24 cellular contexts compared by ENCODE assay signal in the genomic region with DNA sequence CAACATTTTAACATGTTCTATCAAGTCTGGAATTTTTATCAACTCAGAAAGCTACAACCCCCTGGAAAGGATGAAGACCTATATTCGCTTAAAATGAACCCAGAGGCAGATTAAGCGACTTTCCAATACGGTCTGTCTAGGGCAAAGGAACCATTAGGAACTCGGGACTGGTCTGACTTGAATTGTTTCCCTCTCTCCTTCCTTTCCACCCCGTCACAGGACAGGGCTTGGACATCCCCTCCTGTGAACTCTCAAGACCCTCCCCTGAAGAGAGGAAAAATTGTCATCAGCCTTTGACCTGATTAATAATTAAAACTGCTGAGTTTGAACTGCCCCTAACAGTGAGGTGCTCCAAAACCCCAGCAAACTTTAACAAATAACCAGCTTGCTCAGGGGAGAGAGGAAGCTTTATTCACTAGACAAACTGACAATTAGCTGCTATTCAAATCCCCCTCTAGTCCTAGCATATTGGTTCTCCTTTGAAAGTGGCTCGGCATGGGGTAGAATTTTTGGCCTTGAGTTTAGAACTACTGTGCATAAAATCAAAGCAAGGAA. TPM values are rescaled to one million over a fixed set of nuclear protein-coding genes. Genes with fewer than 3 reads are reported as not detected.
DNase-seq lines count a peak whose midpoint lies in the region; ATAC-seq, FAIRE-seq and TF ChIP-seq lines count a peak whose summit lies in the region.
"Had no signal": no experiment of that assay in that cellular context is flagged by ENCODE, and none has a peak within 500 bp of the region (broad histone marks: within the 10 kb centered on the region; RNA-seq: fewer than 3 reads in every experiment).

No MANE protein-coding gene starts in this region.

- ATAC-seq in stimulated activated effector memory CD8-positive, alpha-beta T cell treated with anti-CD3 and anti-CD28 coated beads, Interleukin-12 subunit alpha, Interleukin-12 subunit beta, amount 100 ng/mL, for 72 hours, result no peak
- no peak for ATAC-seq in HG03378 (IDR thresholded peaks at IDR 0.05; ENCODE audit: unreplicated experiment)
- no peak for ATAC-seq in HG03565 (IDR thresholded peaks at IDR 0.05; ENCODE audit: unreplicated experiment)
- ATAC-seq: activated naive CD4-positive, alpha-beta T cell treated with anti-CD3 and anti-CD28 coated beads, Interleukin-2, amount 50 U/mL, for 72 hours; activated T-cell treated with anti-CD3 and anti-CD28 coated beads, Interleukin-2, amount 50 U/mL, for 72 hours; gastroesophageal sphincter; upper lobe of right lung had no signal

- H3K27me3 ChIP-seq in mammary epithelial cell (ENCODE audit: insufficient read depth, low read length) (peaks cover under 1% of the 10 kb centered on the region), astrocyte (ENCODE audit: insufficient read depth, low read length) (no peaks in the 10 kb centered on the region)
- H3K27me3 ChIP-seq: BLaER1 treated with 17β-estradiol and CSF1 and Interleukin-3, amounts not matched to agents 10 nM and 100 nM had no signal

- no peak for TF ChIP-seq CTCF in MCF 10A (IDR thresholded peaks at IDR 0.05; ENCODE audit: unreplicated experiment)
- no peak for TF ChIP-seq CTCF in mammary epithelial cell (conservative IDR thresholded peaks at IDR 0.05 in 1 of 2, IDR thresholded peaks at IDR 0.05 in 1 of 2; ENCODE audit: extremely low read depth in 1 of 2, insufficient read depth in 1 of 2, low read depth in 1 of 2, low read length in 2 of 2)
- no peak for TF ChIP-seq CTCF in astrocyte (IDR thresholded peaks at IDR 0.05; ENCODE audit: insufficient read depth, low read depth, low read length)

- H3K4me3 Mint-ChIP-seq in MCF 10A (ENCODE audit: unreplicated experiment), result no peak overlapping the region
- H3K4me3 Mint-ChIP-seq in astrocyte (ENCODE audit: unreplicated experiment), result peak overlapping the region; percentile 18
- H3K4me3 Mint-ChIP-seq in stimulated activated effector memory CD8-positive, alpha-beta T cell treated with anti-CD3 and anti-CD28 coated beads, Interleukin-12 subunit alpha, Interleukin-12 subunit beta, amount 100 ng/mL, for 72 hours, result no peak overlapping the region
- H3K4me3 Mint-ChIP-seq: activated CD4-positive, alpha-beta memory T cell treated with anti-CD3 and anti-CD28 coated beads, Interleukin-2, amount 10 ng/mL, durations not matched to agents 7 days and 5 days; activated T-cell treated with anti-CD3 and anti-CD28 coated beads, Interleukin-2, amount 50 U/mL, for 72 hours; T-helper 1 cell treated with Interleukin-12 subunit alpha and Interleukin-12 subunit beta and Interleukin-4 antibody, amounts not matched to agents 30 μg/mL and 1 μg/mL, for 36 hours had no signal

- H3K36me3 ChIP-seq in mammary epithelial cell (ENCODE audit: insufficient read depth, low read length) (no peaks in the 10 kb centered on the region), astrocyte (ENCODE audit: insufficient read depth, low read length) (no peaks in the 10 kb centered on the region)
- H3K36me3 ChIP-seq: BLaER1 treated with 17β-estradiol and CSF1 and Interleukin-3, amounts not matched to agents 10 nM and 100 nM; gastroesophageal sphincter; upper lobe of right lung had no signal

- no peak for FAIRE-seq in astrocyte (lab: Jason Lieb, UNC)
- FAIRE-seq: colon had no signal

- no peaks in the 10 kb centered on the region for H3K27me3 Mint-ChIP-seq in MCF 10A (ENCODE audit: insufficient read depth, unreplicated experiment)
- peaks cover 22% of the 10 kb centered on the region for H3K27me3 Mint-ChIP-seq in astrocyte (ENCODE audit: low read depth, unreplicated experiment)

- no peak overlapping the region for H3K4me2 ChIP-seq in mammary epithelial cell (ENCODE audit: insufficient read depth, low read depth, low read length)
- H3K4me2 ChIP-seq in astrocyte (ENCODE audit: low read length), result peak overlapping the region; percentile 79
- H3K4me2 ChIP-seq: BLaER1 treated with 17β-estradiol and CSF1 and Interleukin-3, amounts not matched to agents 10 nM and 100 nM had no signal

- WGBS in mammary epithelial cell (ENCODE audit: low coverage, missing lambda C conversion rate), result 66% methylated on average over 6 of the region's 6 CpGs

- H3K79me2 ChIP-seq in mammary epithelial cell (ENCODE audit: insufficient read depth, low read length), result no peaks in the 10 kb centered on the region
- H3K79me2 ChIP-seq in astrocyte (ENCODE audit: insufficient read depth, low read length), result no peaks in the 10 kb centered on the region

- H2AFZ ChIP-seq in mammary epithelial cell (ENCODE audit: low read depth, low read length) (no peak overlapping the region), astrocyte (ENCODE audit: low read depth, low read length) (no peak overlapping the region)

- DNase-seq in MCF 10A (ENCODE audit: unreplicated experiment) (no peak), mammary epithelial cell (no peak), astrocyte (ENCODE audit: low read depth) (no peak), iPS-NIHi7 (ENCODE audit: extremely low spot score) (peak; percentile 4)
- DNase-seq in stimulated activated effector memory CD8-positive, alpha-beta T cell treated with anti-CD3 and anti-CD28 coated beads, Interleukin-12 subunit alpha, Interleukin-12 subunit beta, amount 100 ng/mL, for 72 hours (ENCODE audit: low spot score in 2 of 2), result no peak
- no peak for DNase-seq in stimulated activated CD4-positive, alpha-beta T cell treated with anti-CD3 and anti-CD28 coated beads, Interleukin-15, amount 100 ng/mL, for 24 hours
- DNase-seq: activated T-cell treated with anti-CD3 and anti-CD28 coated beads, Interleukin-2, amount 50 U/mL, for 72 hours; naive B cell; NCI-H1436 treated with DMSO at 0.1 percent for 48 hours; NCI-H2171; NCI-H69; posterior cingulate gyrus; SHP77 treated with DMSO at 0.1 percent for 48 hours; stimulated activated CD4-positive, alpha-beta T cell treated with anti-CD3 and anti-CD28 coated beads, Interleukin-4, amount 100 ng/mL, for 1 hour; upper lobe of right lung had no signal

- H3K27ac Mint-ChIP-seq in MCF 10A (ENCODE audit: low read depth, unreplicated experiment), result peak overlapping the region; percentile 2
- H3K27ac Mint-ChIP-seq in astrocyte (ENCODE audit: unreplicated experiment), result no peak overlapping the region
- H3K27ac Mint-ChIP-seq in stimulated activated effector memory CD8-positive, alpha-beta T cell treated with anti-CD3 and anti-CD28 coated beads, Interleukin-12 subunit alpha, Interleukin-12 subunit beta, amount 100 ng/mL, for 72 hours, result peak overlapping the region; percentile 29
- H3K27ac Mint-ChIP-seq: activated CD4-positive, alpha-beta memory T cell treated with anti-CD3 and anti-CD28 coated beads, Interleukin-2, amount 10 ng/mL, durations not matched to agents 7 days and 5 days; activated naive CD4-positive, alpha-beta T cell treated with anti-CD3 and anti-CD28 coated beads, Interleukin-2, amount 50 U/mL, for 72 hours; activated T-cell treated with anti-CD3 and anti-CD28 coated beads, Interleukin-2, amount 50 U/mL, for 72 hours; T-helper 1 cell treated with Interleukin-12 subunit alpha and Interleukin-12 subunit beta and Interleukin-4 antibody, amounts not matched to agents 30 μg/mL and 1 μg/mL, for 36 hours had no signal

- H3K27ac ChIP-seq in mammary epithelial cell (ENCODE audit: insufficient read depth, low read depth, low read length) (no peak overlapping the region), astrocyte (ENCODE audit: low read depth, low read length) (peak overlapping the region; percentile 86)
- H3K27ac ChIP-seq: BLaER1 treated with 17β-estradiol and CSF1 and Interleukin-3, amounts not matched to agents 10 nM and 100 nM; gastroesophageal sphincter; upper lobe of right lung; VCaP had no signal

- no peaks in the 10 kb centered on the region for H3K9me3 ChIP-seq in mammary epithelial cell (replicated peaks; ENCODE audit: insufficient read depth, low read length)
- H3K9me3 ChIP-seq in astrocyte (ENCODE audit: insufficient read depth, low read depth, low read length), result no peaks in the 10 kb centered on the region
- H3K9me3 ChIP-seq: BLaER1 treated with 17β-estradiol and CSF1 and Interleukin-3, amounts not matched to agents 10 nM and 100 nM; gastroesophageal sphincter; upper lobe of right lung had no signal

- H4K20me1 ChIP-seq in mammary epithelial cell (ENCODE audit: insufficient read depth, low read length) (no peaks in the 10 kb centered on the region), astrocyte (ENCODE audit: insufficient read depth, low read length) (no peaks in the 10 kb centered on the region)
- H4K20me1 ChIP-seq: BLaER1 treated with 17β-estradiol and CSF1 and Interleukin-3, amounts not matched to agents 10 nM and 100 nM had no signal

- CTCF ChIA-PET in MCF 10A (lab: Yijun Ruan, JAX), result no interaction called here
- CTCF ChIA-PET in mammary epithelial cell (lab: Charles Lee; ENCODE audit: low non-redundant PET), result interaction anchor here (0.6 kb wide), 1 partner anchor 595 kb away, joined by 16 read pairs; no protein-coding TSS in a partner anchor

- dilution Hi-C loops in mammary epithelial cell (cut with HindIII; ENCODE audit: low sequenced_read_pairs), result loop anchor here (25.0 kb wide), 1 partner anchor 553 kb away; the partner anchor contains the start of genes PKD2L1 and SCD

- H3K4me3 ChIP-seq in mammary epithelial cell (replicated peaks in 1 of 3; ENCODE audit: insufficient read depth in 1 of 3, low read depth in 2 of 3, low read length in 3 of 3) (no peak overlapping the region), astrocyte (ENCODE audit: insufficient read depth, low read depth, low read length) (peak overlapping the region; percentile 40)
- H3K4me3 ChIP-seq: BLaER1 treated with 17β-estradiol and CSF1 and Interleukin-3, amounts not matched to agents 10 nM and 100 nM; gastroesophageal sphincter; upper lobe of right lung had no signal

- H3K4me1 Mint-ChIP-seq in MCF 10A (ENCODE audit: insufficient read depth, unreplicated experiment), result peaks cover 12% of the 10 kb centered on the region
- peaks cover 18% of the 10 kb centered on the region for H3K4me1 Mint-ChIP-seq in astrocyte (ENCODE audit: low read depth, unreplicated experiment)
- no peaks in the 10 kb centered on the region for H3K4me1 Mint-ChIP-seq in stimulated activated effector memory CD8-positive, alpha-beta T cell treated with anti-CD3 and anti-CD28 coated beads, Interleukin-12 subunit alpha, Interleukin-12 subunit beta, amount 100 ng/mL, for 72 hours
- H3K4me1 Mint-ChIP-seq: activated CD4-positive, alpha-beta memory T cell treated with anti-CD3 and anti-CD28 coated beads, Interleukin-2, amount 10 ng/mL, durations not matched to agents 7 days and 5 days had no signal

- BruUV-seq in MCF 10A (replicated peaks; lab: Mats Ljungman, UMichigan) (no TSS peak), mammary epithelial cell (replicated peaks; lab: Mats Ljungman, UMichigan) (no TSS peak)

- H3K9me3 Mint-ChIP-seq in MCF 10A (ENCODE audit: unreplicated experiment) (no peaks in the 10 kb centered on the region), astrocyte (ENCODE audit: unreplicated experiment) (no peaks in the 10 kb centered on the region)
- H3K9me3 Mint-ChIP-seq in stimulated activated effector memory CD8-positive, alpha-beta T cell treated with anti-CD3 and anti-CD28 coated beads, Interleukin-12 subunit alpha, Interleukin-12 subunit beta, amount 100 ng/mL, for 72 hours, result no peaks in the 10 kb centered on the region
- H3K9me3 Mint-ChIP-seq: activated CD4-positive, alpha-beta memory T cell treated with anti-CD3 and anti-CD28 coated beads, Interleukin-2, amount 10 ng/mL, durations not matched to agents 7 days and 5 days; activated naive CD4-positive, alpha-beta T cell treated with anti-CD3 and anti-CD28 coated beads, Interleukin-2, amount 50 U/mL, for 72 hours; activated T-cell treated with anti-CD3 and anti-CD28 coated beads, Interleukin-2, amount 50 U/mL, for 72 hours; naive B cell; T-helper 1 cell treated with Interleukin-12 subunit alpha and Interleukin-12 subunit beta and Interleukin-4 antibody, amounts not matched to agents 30 μg/mL and 1 μg/mL, for 36 hours had no signal

- H3K4me1 ChIP-seq in mammary epithelial cell (ENCODE audit: insufficient read depth, low read length) (peaks cover 18% of the 10 kb centered on the region), astrocyte (ENCODE audit: insufficient read depth, low read length) (peaks cover 23% of the 10 kb centered on the region)
- H3K4me1 ChIP-seq: upper lobe of right lung had no signal

- POLR2A ChIA-PET in MCF 10A (lab: Yijun Ruan, JAX), result interaction anchor here (1.2 to 1.3 kb wide), 2 partner anchors 11 to 13 kb away, joined by 3 read pairs; no protein-coding TSS in a partner anchor

- intact Hi-C loops in MCF 10A (cut with micrococcal nuclease) (no loop called here), mammary epithelial cell (cut with micrococcal nuclease) (no loop called here)

- no peak overlapping the region for H3K9ac ChIP-seq in mammary epithelial cell (ENCODE audit: insufficient read depth, low read length)
- H3K9ac ChIP-seq in astrocyte (ENCODE audit: low read length), result peak overlapping the region; percentile 57
- H3K9ac ChIP-seq: BLaER1 treated with 17β-estradiol and CSF1 and Interleukin-3, amounts not matched to agents 10 nM and 100 nM had no signal

- in situ Hi-C loops in mammary epithelial cell (cut with MboI; ENCODE audit: low sequenced_read_pairs in 2 of 2), result loop anchor here (25.0 kb wide), 1 partner anchor 553 kb away; the partner anchor contains the start of genes PKD2L1 (in 2 of the 2) and SCD (in 2 of the 2)

- H3K36me3 Mint-ChIP-seq in MCF 10A (ENCODE audit: insufficient read depth, unreplicated experiment) (no peaks in the 10 kb centered on the region), astrocyte (ENCODE audit: low read depth, unreplicated experiment) (no peaks in the 10 kb centered on the region)
- H3K36me3 Mint-ChIP-seq in stimulated activated effector memory CD8-positive, alpha-beta T cell treated with anti-CD3 and anti-CD28 coated beads, Interleukin-12 subunit alpha, Interleukin-12 subunit beta, amount 100 ng/mL, for 72 hours, result no peaks in the 10 kb centered on the region
- H3K36me3 Mint-ChIP-seq: activated naive CD4-positive, alpha-beta T cell treated with anti-CD3 and anti-CD28 coated beads, Interleukin-2, amount 50 U/mL, for 72 hours; naive B cell had no signal

RNA-seq across cellular contexts. Expression of gene SLF2, which starts 22.5 kb away (rescaled TPM):
- 27.0 and 30.6 TPM in 2 replicates for total RNA-seq in MCF 10A (2022)
- total RNA-seq in mammary epithelial cell, result 10 to 100 TPM; 24.5 to 28.3 TPM
- 5.9 TPM for polyA plus RNA-seq in mammary epithelial cell
- polyA minus RNA-seq in mammary epithelial cell, result 20.3 TPM
- total RNA-seq in astrocyte, result 19.6 and 20.3 TPM in 2 replicates
